In the genomic region with DNA sequence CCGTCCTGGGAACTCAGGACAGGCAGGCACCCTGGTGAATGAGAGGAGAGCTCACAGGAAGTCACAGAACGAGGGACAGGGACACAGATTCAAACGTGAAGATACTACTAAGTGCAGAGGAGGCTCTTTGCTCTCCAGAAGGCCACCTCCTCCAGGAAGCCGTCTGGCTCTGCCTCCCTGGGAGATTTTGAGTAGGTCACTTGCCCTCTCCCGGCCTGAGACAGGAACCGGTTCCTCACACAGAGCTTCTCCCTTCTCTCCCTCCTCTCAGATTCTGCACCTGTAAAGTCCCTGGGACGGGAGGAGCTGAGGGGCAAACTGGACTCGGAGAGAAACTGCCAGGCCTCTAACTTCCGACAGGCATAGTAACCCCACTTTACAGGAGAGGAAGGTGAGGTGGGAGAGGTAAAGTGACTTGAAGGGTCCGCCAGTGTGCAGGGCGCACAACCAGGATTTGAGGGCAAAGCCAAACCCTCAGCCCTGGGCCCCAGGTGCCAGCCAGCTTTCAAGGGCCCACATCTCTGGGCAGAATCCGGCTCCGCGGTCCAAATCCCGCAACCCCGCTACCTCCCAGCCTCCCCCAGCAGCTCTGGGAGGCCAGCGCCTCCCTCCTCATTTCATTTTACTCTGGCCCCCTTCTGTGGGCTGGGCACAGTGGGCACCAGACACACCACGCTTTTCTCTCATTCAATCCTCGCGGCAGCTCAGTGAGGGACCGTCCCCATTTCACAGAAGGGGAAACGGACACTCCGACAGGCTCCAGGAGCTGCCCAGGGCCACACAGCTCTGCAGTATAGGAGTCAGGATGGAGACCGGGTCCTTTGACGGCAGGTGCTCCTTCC, we compare ENCODE assay signal across 16 cellular contexts.
DNase-seq lines count a peak whose midpoint lies in the region; ATAC-seq, FAIRE-seq and TF ChIP-seq lines count a peak whose summit lies in the region.
"Had no signal": no experiment of that assay in that cellular context is flagged by ENCODE, and none has a peak within 500 bp of the region (broad histone marks: within the 10 kb centered on the region; RNA-seq: fewer than 3 reads in every experiment).

No MANE protein-coding gene starts in this region.

- no peak overlapping the region; the same call in 2 of the 3 replicates for H3K4me2 ChIP-seq in A549
- H3K4me2 ChIP-seq in KMS-11 = no peak overlapping the region

- no peak for TF ChIP-seq RAD21 in A549 (conservative IDR thresholded peaks at IDR 0.05 in 1 of 2, IDR thresholded peaks at IDR 0.05 in 1 of 2)

- no peak overlapping the region for H3K9ac ChIP-seq in KMS-11

- no peak for TF ChIP-seq EP300 in A549 (IDR thresholded peaks at IDR 0.05)
- TF ChIP-seq EP300 in esophagus muscularis mucosa (IDR thresholded peaks at IDR 0.05) = no peak

- CTCF ChIA-PET in A549 (lab: Yijun Ruan, JAX) = interaction anchor here (0.6 to 14.8 kb wide), 77 partner anchors 9 to 929 kb away, joined by 3 to 465 read pairs (median 7); partner anchors contain the start of genes SMAD6 and SNAPC5

- no peaks in the 10 kb centered on the region for H3K79me2 ChIP-seq in KMS-11 (ENCODE audit: insufficient read depth, low read depth)

- H3K4me3 ChIP-seq in A549 = no peak overlapping the region
- no peak overlapping the region for H3K4me3 ChIP-seq in KMS-11 (IDR thresholded peaks at IDR 0.05; ENCODE audit: insufficient read depth, low read depth, low read length)
- H3K4me3 ChIP-seq in esophagus muscularis mucosa = no peak overlapping the region
- no peak overlapping the region for H3K4me3 ChIP-seq in small intestine (ENCODE audit: low read depth in 1 of 2, low read length in 2 of 2)
- H3K4me3 ChIP-seq: HAP-1 had no signal

- no peak for DNase-seq in A549 (ENCODE audit: low read depth in 1 of 2, low spot score in 1 of 2)
- DNase-seq in esophagus muscularis mucosa (ENCODE audit: extremely low spot score) = peak; percentile 78
- peak; percentile 67 for DNase-seq in posterior vena cava (ENCODE audit: low spot score)
- no peak for DNase-seq in NCI-H524 (lab: John Stamatoyannopoulos, UW)
- no peak for DNase-seq in epidermal melanocyte (ENCODE audit: insufficient read length, low spot score)
- no peak for DNase-seq in kidney glomerular epithelial cell (lab: John Stamatoyannopoulos, UW)
- no peak for DNase-seq in small intestine
- DNase-seq: activated CD4-positive, alpha-beta T cell treated with anti-CD3 and anti-CD28 coated beads, Interleukin-2, amount 50 U/mL, for 1 hour; brain microvascular endothelial cell; NCI-H187 treated with DMSO at 0.1 percent for 48 hours; NCI-H774; nephron progenitor cell; T-helper 9 cell had no signal

- H4K20me1 ChIP-seq in KMS-11 (ENCODE audit: insufficient read depth) = no peaks in the 10 kb centered on the region

- WGBS in A549 (ENCODE audit: missing lambda C conversion rate) = 93% methylated on average over 25 of the region's 25 CpGs
- 94% methylated on average over 24 of the region's 25 CpGs for WGBS in esophagus muscularis mucosa
- WGBS in small intestine, 3 donors = 90 to 92% (median 91%) methylated on average over 25 of the region's 25 CpGs

- TF ChIP-seq CTCF in A549 (IDR thresholded peaks at IDR 0.05) (no peak), KMS-11 (conservative IDR thresholded peaks at IDR 0.05; ENCODE audit: low read depth, low read length) (no peak), esophagus muscularis mucosa (IDR thresholded peaks at IDR 0.05) (no peak)

- peak overlapping the region; percentile 98 for H2AFZ ChIP-seq in KMS-11 (ENCODE audit: low read depth)

- FAIRE-seq in A549 (lab: Jason Lieb, UNC) (no peak), small intestine (lab: Jason Lieb, UNC) (no peak)

- H3K9me3 ChIP-seq in A549 (no peaks in the 10 kb centered on the region), esophagus muscularis mucosa (no peaks in the 10 kb centered on the region), small intestine (ENCODE audit: control insufficient read depth, low read depth) (no peaks in the 10 kb centered on the region)
- H3K9me3 ChIP-seq: HAP-1 had no signal

- no peaks in the 10 kb centered on the region for H3K27me3 ChIP-seq in KMS-11 (ENCODE audit: insufficient read depth, low read depth)
- no peaks in the 10 kb centered on the region for H3K27me3 ChIP-seq in esophagus muscularis mucosa
- H3K27me3 ChIP-seq in small intestine (ENCODE audit: control insufficient read depth in 2 of 2, insufficient read depth in 2 of 2, low read length in 2 of 2) = no peaks in the 10 kb centered on the region
- H3K27me3 ChIP-seq: brain microvascular endothelial cell had no signal

- H3K27ac ChIP-seq in A549 = peak overlapping the region; percentile 64 to 81; a peak in 3 of 6 replicates
- no peak overlapping the region for H3K27ac ChIP-seq in KMS-11
- H3K27ac ChIP-seq in esophagus muscularis mucosa (replicated peaks in 1 of 4) = peak overlapping the region; percentile 29 to 63 (median 52)
- no peak overlapping the region for H3K27ac ChIP-seq in small intestine (ENCODE audit: low read depth in 1 of 2, low read length in 1 of 2)
- H3K27ac ChIP-seq: brain microvascular endothelial cell, HL-60 had no signal

- no peaks in the 10 kb centered on the region for H3K36me3 ChIP-seq in KMS-11 (ENCODE audit: insufficient read depth)
- H3K36me3 ChIP-seq in esophagus muscularis mucosa = no peaks in the 10 kb centered on the region
- H3K36me3 ChIP-seq in small intestine (ENCODE audit: control insufficient read depth in 2 of 2, insufficient read depth in 2 of 2, low read length in 2 of 2) = no peaks in the 10 kb centered on the region
- H3K36me3 ChIP-seq: brain microvascular endothelial cell, HAP-1 had no signal

- POLR2A ChIA-PET in A549 (lab: Yijun Ruan, JAX) = interaction anchor here (0.8 to 2.3 kb wide), 8 partner anchors 9 to 233 kb away, joined by 3 to 14 read pairs (median 4); partner anchors contain the start of gene SMAD6

- TF ChIP-seq POLR2A in A549 (IDR thresholded peaks at IDR 0.05; ENCODE audit: low read length) (no peak), esophagus muscularis mucosa (IDR thresholded peaks at IDR 0.05; ENCODE audit: low read depth) (no peak)

- ATAC-seq in A549 = no peak

- intact Hi-C loops in esophagus muscularis mucosa (cut with DNase I) (loop anchor here (5.0 kb wide), 2 partner anchors 75 to 235 kb away; no protein-coding TSS in a partner anchor), posterior vena cava (cut with DNase I) (loop anchor here (5.0 kb wide), 5 partner anchors 65 to 250 kb away; no protein-coding TSS in a partner anchor)

- H3K4me1 ChIP-seq in A549 = peaks cover 34% of the 10 kb centered on the region
- H3K4me1 ChIP-seq in KMS-11 (ENCODE audit: low read depth, poor library complexity, severe bottlenecking) = peaks cover 12% of the 10 kb centered on the region
- H3K4me1 ChIP-seq in esophagus muscularis mucosa = peaks cover 23 to 30% (median 27%) of the 10 kb centered on the region in 4 donors
- H3K4me1 ChIP-seq in small intestine (ENCODE audit: control insufficient read depth in 2 of 2, insufficient read depth in 1 of 2, low read depth in 1 of 2, low read length in 1 of 2) = peaks cover 2 to 3% of the 10 kb centered on the region in 2 donors

TF ChIP-seq in A549, 52 proteins besides CTCF, POLR2A, EP300 and RAD21:
- TF ChIP-seq ZNF302 (CRISPR knock-in tag; IDR thresholded peaks at IDR 0.05) = no peak
- no peak for TF ChIP-seq NFE2L2 (conservative IDR thresholded peaks at IDR 0.05; ENCODE audit: low read length)
- TF ChIP-seq ZFP36 (IDR thresholded peaks at IDR 0.05; ENCODE audit: borderline replicate concordance, partially characterized antibody) = peak; percentile 79
- no peak for TF ChIP-seq HOXA7 (CRISPR knock-in tag; IDR thresholded peaks at IDR 0.05)
- no peak for TF ChIP-seq KDM5A (IDR thresholded peaks at IDR 0.05)

Comparison
In these comparisons a context has a peak if more than half of its experiments do, and no peak if none do; other contexts are left out.
1. DNase-seq: peak in esophagus muscularis mucosa (single experiment) and posterior vena cava (single experiment); none in A549 (0 of 2), NCI-H524 (0 of 2), epidermal melanocyte (single experiment), kidney glomerular epithelial cell (single experiment) and small intestine (single experiment).
2. H3K27ac ChIP-seq: peak in A549 (2 of 2) and esophagus muscularis mucosa (4 of 4); none in KMS-11 (single experiment) and small intestine (0 of 2).